10 cellular contexts compared by ENCODE assay signal in genomic region chr5:43193952-43194321, GRCh38. TPM values are rescaled to one million over a fixed set of nuclear protein-coding genes. Genes with fewer than 3 reads are reported as not detected.
DNase-seq lines count a peak whose midpoint lies in the region; ATAC-seq and TF ChIP-seq lines count a peak whose summit lies in the region.
"Had no signal": no experiment of that assay in that cellular context is flagged by ENCODE, and none has a peak within 500 bp of the region (broad histone marks: within the 10 kb centered on the region; RNA-seq: fewer than 3 reads in every experiment).

No MANE protein-coding gene starts in this region.

- no peaks in the 10 kb centered on the region for H3K36me3 ChIP-seq in iPS-20b (ENCODE audit: insufficient read depth, low read depth, low read length)

- peaks cover 2% of the 10 kb centered on the region for H3K36me3 Mint-ChIP-seq in activated naive CD4-positive, alpha-beta T cell treated with anti-CD3 and anti-CD28 coated beads, Interleukin-2, amount 50 U/mL, for 24 hours
- no peaks in the 10 kb centered on the region for H3K36me3 Mint-ChIP-seq in activated naive CD8-positive, alpha-beta T cell treated with anti-CD3 and anti-CD28 coated beads for 36 hours
- no peaks in the 10 kb centered on the region for H3K36me3 Mint-ChIP-seq in type B pancreatic cell

- no peaks in the 10 kb centered on the region for H3K9me3 Mint-ChIP-seq in activated naive CD4-positive, alpha-beta T cell treated with anti-CD3 and anti-CD28 coated beads, Interleukin-2, amount 50 U/mL, for 24 hours
- H3K9me3 Mint-ChIP-seq in activated naive CD8-positive, alpha-beta T cell treated with anti-CD3 and anti-CD28 coated beads for 36 hours, result no peaks in the 10 kb centered on the region
- H3K9me3 Mint-ChIP-seq in type B pancreatic cell, result no peaks in the 10 kb centered on the region

- peak overlapping the region; percentile 86 for H3K27ac Mint-ChIP-seq in activated naive CD4-positive, alpha-beta T cell treated with anti-CD3 and anti-CD28 coated beads, Interleukin-2, amount 50 U/mL, for 24 hours
- peak overlapping the region; percentile 88 for H3K27ac Mint-ChIP-seq in activated naive CD8-positive, alpha-beta T cell treated with anti-CD3 and anti-CD28 coated beads for 36 hours
- no peak overlapping the region for H3K27ac Mint-ChIP-seq in type B pancreatic cell

- H3K9me3 ChIP-seq in iPS-20b (ENCODE audit: insufficient read depth, low read depth, low read length), result no peaks in the 10 kb centered on the region

- no peak for DNase-seq in activated naive CD4-positive, alpha-beta T cell treated with anti-CD3 and anti-CD28 coated beads, Interleukin-2, amount 50 U/mL, for 16 hours
- no peak for DNase-seq in activated naive CD8-positive, alpha-beta T cell treated with anti-CD3 and anti-CD28 coated beads for 36 hours
- DNase-seq in type B pancreatic cell (ENCODE audit: extremely low spot score, unreplicated experiment) (no peak), GM10248 (ENCODE audit: extremely low spot score) (no peak), SHP77 (lab: John Stamatoyannopoulos, UW) (no peak)
- DNase-seq: activated naive CD4-positive, alpha-beta T cell; left ventricle myocardium superior had no signal

- POLR2A ChIA-PET in GM10248 (lab: Yijun Ruan, JAX), result interaction anchor here (1.2 kb wide), 1 partner anchor 73 kb away, joined by 3 read pairs; no protein-coding TSS in a partner anchor

- no peak overlapping the region for H3K27ac ChIP-seq in iPS-20b (ENCODE audit: low read length)

- peaks cover 4% of the 10 kb centered on the region; the same call in 1 of the 2 replicates for H3K4me1 ChIP-seq in iPS-20b (ENCODE audit: insufficient read depth, low read length)

- no peak for TF ChIP-seq CTCF in type B pancreatic cell (conservative IDR thresholded peaks at IDR 0.05)
- no peak for TF ChIP-seq CTCF in GM10248 (IDR thresholded peaks at IDR 0.05; ENCODE audit: control extremely low read depth, extremely low read depth, low read depth, missing control alignments)

- peak overlapping the region; percentile 58 for H3K4me3 ChIP-seq in iPS-20b (ENCODE audit: low read length)

- H3K27me3 Mint-ChIP-seq in activated naive CD4-positive, alpha-beta T cell treated with anti-CD3 and anti-CD28 coated beads, Interleukin-2, amount 50 U/mL, for 24 hours, result peaks cover 9% of the 10 kb centered on the region
- peaks cover 34% of the 10 kb centered on the region for H3K27me3 Mint-ChIP-seq in activated naive CD8-positive, alpha-beta T cell treated with anti-CD3 and anti-CD28 coated beads for 36 hours
- peaks cover 54% of the 10 kb centered on the region for H3K27me3 Mint-ChIP-seq in type B pancreatic cell

- ATAC-seq in HG03457 (IDR thresholded peaks at IDR 0.05; ENCODE audit: unreplicated experiment), result no peak

- CTCF ChIA-PET in GM10248 (lab: Yijun Ruan, JAX), result interaction anchor here (0.8 to 3.9 kb wide), 5 partner anchors 17 to 196 kb away, joined by 3 to 13 read pairs (median 3); no protein-coding TSS in a partner anchor

- peaks cover 48% of the 10 kb centered on the region for H3K27me3 ChIP-seq in iPS-20b (ENCODE audit: insufficient read depth, low read length)

- peak overlapping the region; percentile 90 for H3K4me3 Mint-ChIP-seq in activated naive CD4-positive, alpha-beta T cell treated with anti-CD3 and anti-CD28 coated beads, Interleukin-2, amount 50 U/mL, for 24 hours
- H3K4me3 Mint-ChIP-seq in activated naive CD8-positive, alpha-beta T cell treated with anti-CD3 and anti-CD28 coated beads for 36 hours, result peak overlapping the region; percentile 83
- H3K4me3 Mint-ChIP-seq in type B pancreatic cell, result peak overlapping the region; percentile 86

- peaks cover 28% of the 10 kb centered on the region for H3K4me1 Mint-ChIP-seq in activated naive CD4-positive, alpha-beta T cell treated with anti-CD3 and anti-CD28 coated beads, Interleukin-2, amount 50 U/mL, for 24 hours
- H3K4me1 Mint-ChIP-seq in activated naive CD8-positive, alpha-beta T cell treated with anti-CD3 and anti-CD28 coated beads for 36 hours, result peaks cover 29% of the 10 kb centered on the region
- peaks cover 18% of the 10 kb centered on the region for H3K4me1 Mint-ChIP-seq in type B pancreatic cell (ENCODE audit: unreplicated experiment)

- no peak overlapping the region for H3K9ac ChIP-seq in iPS-20b (ENCODE audit: low read depth, low read length)

RNA-seq across cellular contexts. Expression of gene NIM1K, which starts 1.9 kb away (rescaled TPM):
- 1 to 10 TPM; 2.0 to 2.1 TPM for total RNA-seq in activated naive CD8-positive, alpha-beta T cell treated with anti-CD3 and anti-CD28 coated beads for 36 hours
- 0.43 and 0.67 TPM in 2 replicates for total RNA-seq in type B pancreatic cell (ENCODE audit: low replicate concordance)
